Comparison of ENCODE assay signal across 12 cellular contexts in the genomic region with DNA sequence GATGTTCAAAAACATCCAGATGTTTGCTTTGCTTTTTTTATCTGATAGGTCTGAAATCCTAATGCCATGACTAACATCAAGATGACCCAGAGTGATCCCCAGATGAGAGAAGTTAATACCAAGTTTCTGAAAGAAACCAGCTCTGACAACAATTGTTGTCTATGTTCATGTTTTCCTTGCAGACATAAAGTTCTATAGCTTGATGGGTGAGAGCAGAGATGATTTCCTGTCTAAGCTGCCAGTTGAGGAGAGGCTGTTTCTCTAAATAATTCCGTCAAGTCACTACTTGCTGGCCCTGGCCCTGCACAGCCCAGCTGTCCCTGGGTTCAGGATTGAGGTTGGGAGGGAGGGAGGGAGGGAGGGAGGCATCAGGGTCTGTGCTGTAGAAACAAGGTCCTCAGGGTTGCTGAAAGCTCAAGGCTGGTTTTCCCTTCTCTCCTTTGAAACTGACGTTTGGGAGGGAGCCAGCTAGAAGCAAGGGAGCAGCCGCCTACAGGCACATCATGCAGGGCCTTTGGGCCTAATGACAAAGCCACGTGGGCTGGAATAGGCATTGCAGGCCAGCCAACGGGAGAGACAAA. TPM values are rescaled to one million over a fixed set of nuclear protein-coding genes. Genes with fewer than 3 reads are reported as not detected.
A peak's percentile ranks its signal among the peaks of the same experiment; 100 is the strongest.
DNase-seq lines count a peak whose midpoint lies in the region; ATAC-seq, FAIRE-seq and TF ChIP-seq lines count a peak whose summit lies in the region.
"Had no signal": no experiment of that assay in that cellular context is flagged by ENCODE, and none has a peak within 500 bp of the region (broad histone marks: within the 10 kb centered on the region; RNA-seq: fewer than 3 reads in every experiment).

No MANE protein-coding gene starts in this region.

- H3K27me3 ChIP-seq in breast epithelium = no peaks in the 10 kb centered on the region
- no peaks in the 10 kb centered on the region for H3K27me3 ChIP-seq in duodenal mucosa (ENCODE audit: control insufficient read depth in 1 of 2, insufficient read depth in 2 of 2, low read length in 2 of 2)
- peaks cover 0 to 7% of the 10 kb centered on the region in 2 donors for H3K27me3 ChIP-seq in mucosa of rectum (ENCODE audit: control insufficient read depth in 2 of 2, insufficient read depth in 2 of 2, low read length in 2 of 2)

- TF ChIP-seq CTCF in breast epithelium (IDR thresholded peaks at IDR 0.05) (no peak), MCF 10A (IDR thresholded peaks at IDR 0.05; ENCODE audit: unreplicated experiment) (no peak)

- H3K4me1 Mint-ChIP-seq in MCF 10A (ENCODE audit: insufficient read depth, unreplicated experiment) = peaks cover 45% of the 10 kb centered on the region
- peaks cover 7% of the 10 kb centered on the region for H3K4me1 Mint-ChIP-seq in activated T-helper 2 cell treated with anti-CD3 and anti-CD28 coated beads, Interferon-gamma antibody, Interleukin-2, Interleukin-4, amounts not matched to agents 10 μg/mL and 5 μg/mL and 100 μg/mL, durations not matched to agents 14 hours and 24 hours and 36 hours (ENCODE audit: low read depth)

- H3K9me3 Mint-ChIP-seq in MCF 10A (ENCODE audit: unreplicated experiment) = no peaks in the 10 kb centered on the region
- H3K9me3 Mint-ChIP-seq in activated T-helper 2 cell treated with anti-CD3 and anti-CD28 coated beads, Interferon-gamma antibody, Interleukin-2, Interleukin-4, amounts not matched to agents 10 μg/mL and 5 μg/mL and 100 μg/mL, durations not matched to agents 14 hours and 24 hours and 36 hours = no peaks in the 10 kb centered on the region
- H3K9me3 Mint-ChIP-seq: activated CD4-positive, alpha-beta T cell treated with anti-CD3 and anti-CD28 coated beads, Interleukin-2, amount 10 ng/mL, durations not matched to agents 7 days and 5 days; central memory CD8-positive, alpha-beta T cell; naive B cell had no signal

- no TSS peak for BruUV-seq in MCF 10A (replicated peaks; lab: Mats Ljungman, UMichigan)

- H3K36me3 Mint-ChIP-seq in MCF 10A (ENCODE audit: insufficient read depth, unreplicated experiment) = peaks cover 7% of the 10 kb centered on the region
- no peaks in the 10 kb centered on the region for H3K36me3 Mint-ChIP-seq in activated T-helper 2 cell treated with anti-CD3 and anti-CD28 coated beads, Interferon-gamma antibody, Interleukin-2, Interleukin-4, amounts not matched to agents 10 μg/mL and 5 μg/mL and 100 μg/mL, durations not matched to agents 14 hours and 24 hours and 36 hours (ENCODE audit: low read depth)

- H3K27ac ChIP-seq in breast epithelium = peak overlapping the region; percentile 71 to 89
- H3K27ac ChIP-seq in duodenal mucosa (ENCODE audit: low read depth, low read length) = peak overlapping the region; percentile 15
- H3K27ac ChIP-seq in mucosa of rectum (ENCODE audit: low read depth in 2 of 2, low read length in 2 of 2) = peak overlapping the region; percentile 43 to 88
- H3K27ac ChIP-seq in urinary bladder (ENCODE audit: low read depth) = peak overlapping the region; percentile 48

- POLR2A ChIA-PET in MCF 10A (lab: Yijun Ruan, JAX) = interaction anchor here (0.6 to 1.7 kb wide), 3 partner anchors 10 to 409 kb away, joined by 3 to 7 read pairs (median 4); no protein-coding TSS in a partner anchor

- intact Hi-C loops in breast epithelium (cut with DNase I; ENCODE audit: low total_unique reads) = no loop called here
- intact Hi-C loops in MCF 10A (cut with micrococcal nuclease) = no loop called here
- intact Hi-C loops in activated T-helper 2 cell treated with anti-CD3 and anti-CD28 coated beads, Interferon-gamma antibody, Interleukin-2, Interleukin-4, amounts not matched to agents 10 μg/mL and 5 μg/mL and 100 μg/mL, durations not matched to agents 14 hours and 24 hours and 36 hours (cut with micrococcal nuclease) = no loop called here

- H3K9ac ChIP-seq in duodenal mucosa (ENCODE audit: low read depth in 1 of 2, low read length in 2 of 2) = no peak overlapping the region
- no peak overlapping the region for H3K9ac ChIP-seq in mucosa of rectum (ENCODE audit: low read depth in 1 of 2, low read length in 2 of 2)

- no peaks in the 10 kb centered on the region for H3K27me3 Mint-ChIP-seq in MCF 10A (ENCODE audit: insufficient read depth, unreplicated experiment)
- H3K27me3 Mint-ChIP-seq in activated T-helper 2 cell treated with anti-CD3 and anti-CD28 coated beads, Interferon-gamma antibody, Interleukin-2, Interleukin-4, amounts not matched to agents 10 μg/mL and 5 μg/mL and 100 μg/mL, durations not matched to agents 14 hours and 24 hours and 36 hours (ENCODE audit: low read depth) = peaks cover 31% of the 10 kb centered on the region

- no peak overlapping the region for H3K4me3 Mint-ChIP-seq in MCF 10A (ENCODE audit: unreplicated experiment)
- H3K4me3 Mint-ChIP-seq in activated T-helper 2 cell treated with anti-CD3 and anti-CD28 coated beads, Interferon-gamma antibody, Interleukin-2, Interleukin-4, amounts not matched to agents 10 μg/mL and 5 μg/mL and 100 μg/mL, durations not matched to agents 14 hours and 24 hours and 36 hours (ENCODE audit: low read depth) = no peak overlapping the region
- H3K4me3 Mint-ChIP-seq: activated CD4-positive, alpha-beta T cell treated with anti-CD3 and anti-CD28 coated beads, Interleukin-2, amount 10 ng/mL, durations not matched to agents 7 days and 5 days; central memory CD8-positive, alpha-beta T cell; naive B cell had no signal

- no peak for FAIRE-seq in urothelium cell line (lab: Jason Lieb, UNC)

- no peak for ATAC-seq in HG03442 (IDR thresholded peaks at IDR 0.05; ENCODE audit: unreplicated experiment)

- H3K27ac Mint-ChIP-seq in MCF 10A (ENCODE audit: low read depth, unreplicated experiment) = no peak overlapping the region
- H3K27ac Mint-ChIP-seq in activated T-helper 2 cell treated with anti-CD3 and anti-CD28 coated beads, Interferon-gamma antibody, Interleukin-2, Interleukin-4, amounts not matched to agents 10 μg/mL and 5 μg/mL and 100 μg/mL, durations not matched to agents 14 hours and 24 hours and 36 hours = no peak overlapping the region
- H3K27ac Mint-ChIP-seq: activated CD4-positive, alpha-beta T cell treated with anti-CD3 and anti-CD28 coated beads, Interleukin-2, amount 10 ng/mL, durations not matched to agents 7 days and 5 days; naive B cell had no signal

- H3K4me3 ChIP-seq in breast epithelium (peak overlapping the region in 2 of 3 donors; percentile 9 to 76), duodenal mucosa (ENCODE audit: low read depth in 1 of 2, low read length in 2 of 2) (no peak overlapping the region), mucosa of rectum (ENCODE audit: low read length in 2 of 2) (no peak overlapping the region), urinary bladder (ENCODE audit: low read depth, low read length) (peak overlapping the region; percentile 20)

- CTCF ChIA-PET in MCF 10A (lab: Yijun Ruan, JAX) = interaction anchor here (0.5 to 5.0 kb wide), 12 partner anchors 10 to 665 kb away, joined by 3 to 42 read pairs (median 15); no protein-coding TSS in a partner anchor

- H3K4me1 ChIP-seq in breast epithelium (peaks cover 12 to 30% of the 10 kb centered on the region in 2 donors), duodenal mucosa (ENCODE audit: control insufficient read depth in 1 of 2, insufficient read depth in 2 of 2, low read length in 2 of 2) (peaks cover 10% of the 10 kb centered on the region in 2 donors), mucosa of rectum (ENCODE audit: control insufficient read depth in 2 of 2, insufficient read depth in 2 of 2, low read length in 2 of 2) (peaks cover 8 to 9% of the 10 kb centered on the region in 2 donors), urinary bladder (ENCODE audit: insufficient read depth) (peaks cover 2% of the 10 kb centered on the region)

- H3K9me3 ChIP-seq in breast epithelium (no peaks in the 10 kb centered on the region), duodenal mucosa (ENCODE audit: control insufficient read depth in 1 of 2, low read length in 2 of 2) (no peaks in the 10 kb centered on the region), mucosa of rectum (ENCODE audit: control insufficient read depth in 2 of 2, low read length in 2 of 2) (no peaks in the 10 kb centered on the region)

- 13% methylated on average over 5 of the region's 5 CpGs for WGBS in urinary bladder

- TF ChIP-seq POLR2A in breast epithelium (IDR thresholded peaks at IDR 0.05) = no peak

- DNase-seq in breast epithelium (ENCODE audit: low spot score in 2 of 2) (no peak), MCF 10A (ENCODE audit: unreplicated experiment) (no peak), urothelium cell line (ENCODE audit: low spot score) (no peak)
- no peak for DNase-seq in activated T-helper 2 cell treated with anti-CD3 and anti-CD28 coated beads, Interferon-gamma antibody, Interleukin-2, Interleukin-4, amounts not matched to agents 10 μg/mL and 5 μg/mL and 100 μg/mL, durations not matched to agents 14 hours and 24 hours and 36 hours (ENCODE audit: low spot score)
- DNase-seq: ACHN; activated CD4-positive, alpha-beta T cell treated with anti-CD3 and anti-CD28 coated beads, Interleukin-2, amount 10 ng/mL, durations not matched to agents 7 days and 5 days; naive B cell had no signal

- H3K36me3 ChIP-seq in breast epithelium (no peaks in the 10 kb centered on the region), duodenal mucosa (ENCODE audit: control insufficient read depth in 1 of 2, insufficient read depth in 2 of 2, low read length in 2 of 2) (no peaks in the 10 kb centered on the region), mucosa of rectum (ENCODE audit: control insufficient read depth in 2 of 2, insufficient read depth in 2 of 2, low read length in 2 of 2) (no peaks in the 10 kb centered on the region), urinary bladder (ENCODE audit: insufficient read depth) (no peaks in the 10 kb centered on the region)

RNA-seq across cellular contexts. Expression of gene SPARC, which starts 3.9 kb away (rescaled TPM):
- total RNA-seq in breast epithelium (1,000 to 10,000 TPM in 1 of 3 donors, 100 to 1,000 TPM in 2; 220 to 2,507 (median 295) TPM), MCF 10A (2022) (17.4 and 32.6 TPM in 2 replicates), urinary bladder (5,536 TPM)
- polyA plus RNA-seq in urinary bladder = 1,774 TPM
- total RNA-seq in activated T-helper 2 cell treated with anti-CD3 and anti-CD28 coated beads, Interferon-gamma antibody, Interleukin-2, Interleukin-4, amounts not matched to agents 10 μg/mL and 5 μg/mL and 100 μg/mL, durations not matched to agents 14 hours and 24 hours and 36 hours = 0.43 TPM in 1 of 2 replicates, not detected in the other

Comparison
In these comparisons a context has a peak if more than half of its experiments do, and no peak if none do; other contexts are left out.
1. H3K27ac ChIP-seq: peak in every context shown above with its lines; median percentile 80 in breast epithelium; 66 in mucosa of rectum; 48 in urinary bladder; 15 in duodenal mucosa.
2. H3K4me3 ChIP-seq: peak in breast epithelium (2 of 3) and urinary bladder (single experiment); none in duodenal mucosa (0 of 2) and mucosa of rectum (0 of 2).
3. RNA of gene SPARC, which starts 3.9 kb away (total RNA-seq): 5,536 TPM in urinary bladder (single experiment), 220 to 2,507 TPM in breast epithelium and 17.4 to 32.6 TPM in MCF 10A; 0.43 TPM in activated T-helper 2 cell treated with anti-CD3 and anti-CD28 coated beads, Interferon-gamma antibody, Interleukin-2, Interleukin-4, amounts not matched to agents 10 μg/mL and 5 μg/mL and 100 μg/mL, durations not matched to agents 14 hours and 24 hours and 36 hours; every median in the first group is over 10 times any median in the second.